In genomic region chr6:44256291-44257006, GRCh38 we compare ENCODE assay signal across 8 cellular contexts. TPM values are rescaled to one million over a fixed set of nuclear protein-coding genes. Genes with fewer than 3 reads are reported as not detected.
A peak's percentile ranks its signal among the peaks of the same experiment; 100 is the strongest.
DNase-seq lines count a peak whose midpoint lies in the region; ATAC-seq and TF ChIP-seq lines count a peak whose summit lies in the region.

No MANE protein-coding gene starts in this region.

- TF ChIP-seq POLR2A in HCT116 (IDR thresholded peaks at IDR 0.05; ENCODE audit: borderline replicate concordance, extremely low read depth, insufficient read depth, insufficient read length) = no peak

- no peaks in the 10 kb centered on the region for H3K9me2 ChIP-seq in HCT116 (ENCODE audit: insufficient read depth)

- H3K4me3 ChIP-seq in AG10803 (ENCODE audit: low read length) (peak overlapping the region; percentile 87), HCT116 (replicated peaks in 1 of 2; ENCODE audit: low read depth in 1 of 2, low read length in 2 of 2) (peak overlapping the region; percentile 59 to 92), right cardiac atrium (ENCODE audit: low read length) (peak overlapping the region; percentile 71), skeletal muscle tissue (ENCODE audit: low read length in 3 of 3) (peak overlapping the region; percentile 80 to 88 (median 83))

- DNase-seq in AG10803 (ENCODE audit: low read depth) (no peak), HCT116 (ENCODE audit: low read depth, low spot score) (no peak), right cardiac atrium (no peak), A172 (ENCODE audit: low spot score) (no peak)
- DNase-seq in activated T-helper 1 cell treated with anti-CD3 and anti-CD28 coated beads, Interleukin-12 subunit alpha, Interleukin-12 subunit beta, Interleukin-2, Interleukin-4 antibody, amounts not matched to agents 30 ng/mL and 10 ng/mL and 1 ng/mL, durations not matched to agents 14 hours and 24 hours and 36 hours (ENCODE audit: low spot score) = no peak

- H3K27ac Mint-ChIP-seq in activated T-helper 1 cell treated with anti-CD3 and anti-CD28 coated beads, Interleukin-12 subunit alpha, Interleukin-12 subunit beta, Interleukin-2, Interleukin-4 antibody, amounts not matched to agents 30 ng/mL and 10 ng/mL and 1 ng/mL, durations not matched to agents 14 hours and 24 hours and 36 hours = peak overlapping the region; percentile 76

- H3K9me3 Mint-ChIP-seq in activated T-helper 1 cell treated with anti-CD3 and anti-CD28 coated beads, Interleukin-12 subunit alpha, Interleukin-12 subunit beta, Interleukin-2, Interleukin-4 antibody, amounts not matched to agents 30 ng/mL and 10 ng/mL and 1 ng/mL, durations not matched to agents 14 hours and 24 hours and 36 hours = no peaks in the 10 kb centered on the region

- ATAC-seq in HCT116 (peak; percentile 9), right cardiac atrium (peak; percentile 1 to 6), GM21786 (IDR thresholded peaks at IDR 0.05; ENCODE audit: unreplicated experiment) (no peak), HG03571 (IDR thresholded peaks at IDR 0.05; ENCODE audit: unreplicated experiment) (no peak)

- POLR2A ChIA-PET in HCT116 (lab: Charles Lee) = interaction anchor here (0.6 to 3.4 kb wide), 8 partner anchors 8 to 84 kb away, joined by 3 to 74 read pairs (median 4); partner anchors contain the start of genes HSP90AB1 and SLC29A1

- TF ChIP-seq CTCF in AG10803 (conservative IDR thresholded peaks at IDR 0.05; ENCODE audit: low read length) = no peak
- TF ChIP-seq CTCF in HCT116 (IDR thresholded peaks at IDR 0.05 in 2 of 3, conservative IDR thresholded peaks at IDR 0.05 in 1 of 3; ENCODE audit: borderline replicate concordance in 1 of 3, insufficient read depth in 1 of 3, low read depth in 2 of 3, low read length in 2 of 3) = no peak

- WGBS in right cardiac atrium = 14% methylated on average over 25 of the region's 25 CpGs

- H2AFZ ChIP-seq in HCT116 (ENCODE audit: low read depth, low read length, poor library complexity, severe bottlenecking) = no peak overlapping the region

- peak overlapping the region; percentile 90 for H3K4me3 Mint-ChIP-seq in activated T-helper 1 cell treated with anti-CD3 and anti-CD28 coated beads, Interleukin-12 subunit alpha, Interleukin-12 subunit beta, Interleukin-2, Interleukin-4 antibody, amounts not matched to agents 30 ng/mL and 10 ng/mL and 1 ng/mL, durations not matched to agents 14 hours and 24 hours and 36 hours

- H3K4me2 ChIP-seq in HCT116 (ENCODE audit: low read length) = peak overlapping the region; percentile 99

- H3K27me3 ChIP-seq in HCT116 (ENCODE audit: insufficient read depth, low read length) (no peaks in the 10 kb centered on the region), right cardiac atrium (ENCODE audit: control insufficient read depth, insufficient read depth) (no peaks in the 10 kb centered on the region), skeletal muscle tissue (ENCODE audit: control insufficient read depth in 3 of 3, insufficient read depth in 3 of 3, low read length in 3 of 3) (no peaks in the 10 kb centered on the region)

- no peaks in the 10 kb centered on the region for H3K27me3 Mint-ChIP-seq in activated T-helper 1 cell treated with anti-CD3 and anti-CD28 coated beads, Interleukin-12 subunit alpha, Interleukin-12 subunit beta, Interleukin-2, Interleukin-4 antibody, amounts not matched to agents 30 ng/mL and 10 ng/mL and 1 ng/mL, durations not matched to agents 14 hours and 24 hours and 36 hours (ENCODE audit: insufficient read depth)

- H4K20me1 ChIP-seq in HCT116 (ENCODE audit: insufficient read depth) = peaks cover 29% of the 10 kb centered on the region; the same call in 1 of the 2 replicates

- H3K9me3 ChIP-seq in HCT116 (ENCODE audit: control insufficient read depth in 1 of 2, insufficient read depth in 1 of 2, low read depth in 1 of 2, low read length in 2 of 2) (no peaks in the 10 kb centered on the region), right cardiac atrium (ENCODE audit: control insufficient read depth, low read length) (no peaks in the 10 kb centered on the region), skeletal muscle tissue (ENCODE audit: control insufficient read depth in 3 of 3, low read length in 3 of 3) (no peaks in the 10 kb centered on the region)

- peak overlapping the region; percentile 95 for H3K27ac ChIP-seq in HCT116 (ENCODE audit: low read depth, low read length)
- H3K27ac ChIP-seq in right cardiac atrium (ENCODE audit: low read length) = peak overlapping the region; percentile 71
- H3K27ac ChIP-seq in skeletal muscle tissue (ENCODE audit: low read depth, low read length) = peak overlapping the region; percentile 87

- H3K4me1 ChIP-seq in HCT116 (ENCODE audit: control insufficient read depth in 1 of 2, insufficient read depth in 2 of 2, low read length in 2 of 2) (peaks cover 2 to 25% of the 10 kb centered on the region in 2 experiments; a peak in 3 of 4 replicates), right cardiac atrium (ENCODE audit: control insufficient read depth, insufficient read depth, low read length) (peaks cover 7% of the 10 kb centered on the region), skeletal muscle tissue (ENCODE audit: control insufficient read depth in 3 of 3, insufficient read depth in 3 of 3, low read length in 3 of 3) (peaks cover 24 to 37% (median 25%) of the 10 kb centered on the region in 3 donors)

- peaks cover 75% of the 10 kb centered on the region for H3K4me1 Mint-ChIP-seq in activated T-helper 1 cell treated with anti-CD3 and anti-CD28 coated beads, Interleukin-12 subunit alpha, Interleukin-12 subunit beta, Interleukin-2, Interleukin-4 antibody, amounts not matched to agents 30 ng/mL and 10 ng/mL and 1 ng/mL, durations not matched to agents 14 hours and 24 hours and 36 hours (ENCODE audit: low read depth)

- CTCF ChIA-PET in HCT116 (lab: Charles Lee) = interaction anchor here (0.6 to 2.0 kb wide), 13 partner anchors 10 to 160 kb away, joined by 3 to 16 read pairs (median 4); partner anchors contain the start of genes AARS2 and HSP90AB1

- H3K9ac ChIP-seq in HCT116 (ENCODE audit: low read length) = peak overlapping the region; percentile 93
- peak overlapping the region; percentile 69 to 92 (median 85) for H3K9ac ChIP-seq in skeletal muscle tissue (ENCODE audit: low read depth in 1 of 3, low read length in 3 of 3)

- peaks cover 62% of the 10 kb centered on the region for H3K36me3 Mint-ChIP-seq in activated T-helper 1 cell treated with anti-CD3 and anti-CD28 coated beads, Interleukin-12 subunit alpha, Interleukin-12 subunit beta, Interleukin-2, Interleukin-4 antibody, amounts not matched to agents 30 ng/mL and 10 ng/mL and 1 ng/mL, durations not matched to agents 14 hours and 24 hours and 36 hours (ENCODE audit: low read depth)

- intact Hi-C loops in HCT116 (cut with micrococcal nuclease) (loop anchor here (2.0 kb wide), 1 partner anchor 84 kb away; no protein-coding TSS in a partner anchor), right cardiac atrium (cut with DNase I) (no loop called here)
- intact Hi-C loops in activated T-helper 1 cell treated with anti-CD3 and anti-CD28 coated beads, Interleukin-12 subunit alpha, Interleukin-12 subunit beta, Interleukin-2, Interleukin-4 antibody, amounts not matched to agents 30 ng/mL and 10 ng/mL and 1 ng/mL, durations not matched to agents 14 hours and 24 hours and 36 hours (cut with micrococcal nuclease) = loop anchor here (1.0 kb wide), 3 partner anchors 9 to 84 kb away; partner anchors contain the start of genes HSP90AB1 and NFKBIE

- RAD21 ChIA-PET in HCT116 (lab: Charles Lee; ENCODE audit: low non-redundant PET in 1 of 2, low total read pairs in 2 of 2, uncharacterized antibody in 2 of 2, unreplicated experiment in 2 of 2) = interaction anchor here in 1 of 2 experiments (0.8 to 0.9 kb wide), 2 partner anchors 12 to 84 kb away, joined by 3 read pairs; no protein-coding TSS in a partner anchor

- peaks cover 30% of the 10 kb centered on the region for H3K79me2 ChIP-seq in HCT116 (ENCODE audit: insufficient read depth, low read length)

- BruUV-seq in HCT116 (replicated peaks; lab: Mats Ljungman, UMichigan) = no TSS peak

- TF ChIP-seq RAD21 in HCT116 (IDR thresholded peaks at IDR 0.05; ENCODE audit: low read depth) = no peak

- H3K36me3 ChIP-seq in HCT116 (ENCODE audit: control insufficient read depth in 1 of 2, insufficient read depth in 2 of 2, low read length in 2 of 2) (peaks cover 26 to 37% of the 10 kb centered on the region in 2 experiments; a peak in 3 of 4 replicates), skeletal muscle tissue (ENCODE audit: control insufficient read depth in 3 of 3, insufficient read depth in 3 of 3, low read length in 3 of 3) (peaks cover 42 to 49% (median 46%) of the 10 kb centered on the region in 3 donors)

RNA-seq across cellular contexts. Expression of gene SLC35B2, which starts 0.9 kb away (rescaled TPM):
- total RNA-seq in HCT116 (2021; ENCODE audit: unreplicated experiment) = 50.5 TPM
- 35.2 and 47.5 TPM in 2 replicates for polyA plus RNA-seq in HCT116 (2012)
- 29.2 and 30.1 TPM in 2 replicates for total RNA-seq in activated T-helper 1 cell treated with anti-CD3 and anti-CD28 coated beads, Interleukin-12 subunit alpha, Interleukin-12 subunit beta, Interleukin-2, Interleukin-4 antibody, amounts not matched to agents 30 ng/mL and 10 ng/mL and 1 ng/mL, durations not matched to agents 14 hours and 24 hours and 36 hours
- 10 to 100 TPM; 21.0 to 25.2 (median 23.0) TPM for total RNA-seq in right cardiac atrium
- polyA plus RNA-seq in right cardiac atrium = 15.8 TPM
- 26.1 TPM for total RNA-seq in skeletal muscle tissue
- total RNA-seq in A172 (2014; rRNA removed; shearing (Covaris generic)) = 112 and 137 TPM in 2 replicates

RNA-seq across cellular contexts. Expression of gene NFKBIE, which starts 8.9 kb away (rescaled TPM):
- 7.6 TPM for total RNA-seq in HCT116 (2021; ENCODE audit: unreplicated experiment)
- 6.2 and 8.2 TPM in 2 replicates for polyA plus RNA-seq in HCT116 (2012)
- 23.2 and 29.0 TPM in 2 replicates for total RNA-seq in activated T-helper 1 cell treated with anti-CD3 and anti-CD28 coated beads, Interleukin-12 subunit alpha, Interleukin-12 subunit beta, Interleukin-2, Interleukin-4 antibody, amounts not matched to agents 30 ng/mL and 10 ng/mL and 1 ng/mL, durations not matched to agents 14 hours and 24 hours and 36 hours
- total RNA-seq in right cardiac atrium = 1 to 10 TPM; 3.7 to 5.5 (median 4.3) TPM
- 2.6 TPM for polyA plus RNA-seq in right cardiac atrium
- total RNA-seq in skeletal muscle tissue = 6.3 TPM
- 22.4 and 33.4 TPM in 2 replicates for total RNA-seq in A172 (2014; rRNA removed; shearing (Covaris generic))

RNA-seq across cellular contexts. Expression of gene HSP90AB1, which starts 9.5 kb away (rescaled TPM):
- total RNA-seq in HCT116 (2021; ENCODE audit: unreplicated experiment) = 2,554 TPM
- polyA plus RNA-seq in HCT116 (2012) = 1,463 and 1,823 TPM in 2 replicates
- 2,065 and 2,095 TPM in 2 replicates for total RNA-seq in activated T-helper 1 cell treated with anti-CD3 and anti-CD28 coated beads, Interleukin-12 subunit alpha, Interleukin-12 subunit beta, Interleukin-2, Interleukin-4 antibody, amounts not matched to agents 30 ng/mL and 10 ng/mL and 1 ng/mL, durations not matched to agents 14 hours and 24 hours and 36 hours
- 100 to 1,000 TPM; 677 to 993 (median 871) TPM for total RNA-seq in right cardiac atrium
- polyA plus RNA-seq in right cardiac atrium = 586 TPM
- total RNA-seq in skeletal muscle tissue = 474 TPM
- 2,477 and 2,544 TPM in 2 replicates for total RNA-seq in A172 (2014; rRNA removed; shearing (Covaris generic))

RNA-seq across cellular contexts. Expression of gene TMEM151B, which starts 13.8 kb away (rescaled TPM):
- total RNA-seq in HCT116 (2021; ENCODE audit: unreplicated experiment) = not detected
- 0.34 and 0.35 TPM in 2 replicates for polyA plus RNA-seq in HCT116 (2012)
- 0.29 TPM in 1 of 2 replicates, not detected in the other for total RNA-seq in activated T-helper 1 cell treated with anti-CD3 and anti-CD28 coated beads, Interleukin-12 subunit alpha, Interleukin-12 subunit beta, Interleukin-2, Interleukin-4 antibody, amounts not matched to agents 30 ng/mL and 10 ng/mL and 1 ng/mL, durations not matched to agents 14 hours and 24 hours and 36 hours
- 1 to 10 TPM in 1 of 4 donors, under 1 TPM in 1, not detected in 2; 0.26 to 1.1 TPM for total RNA-seq in right cardiac atrium
- polyA plus RNA-seq in right cardiac atrium = 0.88 TPM
- not detected for total RNA-seq in skeletal muscle tissue
- 0.96 and 1.3 TPM in 2 replicates for total RNA-seq in A172 (2014; rRNA removed; shearing (Covaris generic))

RNA-seq across cellular contexts. Expression of gene SLC29A1, which starts 33.1 kb away (rescaled TPM):
- total RNA-seq in HCT116 (2021; ENCODE audit: unreplicated experiment) = 67.6 TPM
- polyA plus RNA-seq in HCT116 (2012) = 60.2 and 73.6 TPM in 2 replicates
- total RNA-seq in activated T-helper 1 cell treated with anti-CD3 and anti-CD28 coated beads, Interleukin-12 subunit alpha, Interleukin-12 subunit beta, Interleukin-2, Interleukin-4 antibody, amounts not matched to agents 30 ng/mL and 10 ng/mL and 1 ng/mL, durations not matched to agents 14 hours and 24 hours and 36 hours = 121 and 122 TPM in 2 replicates
- 100 to 1,000 TPM; 129 to 177 (median 144) TPM for total RNA-seq in right cardiac atrium
- 63.2 TPM for polyA plus RNA-seq in right cardiac atrium
- 14.6 TPM for total RNA-seq in skeletal muscle tissue
- 24.7 and 26.2 TPM in 2 replicates for total RNA-seq in A172 (2014; rRNA removed; shearing (Covaris generic))

Comparison
In these comparisons a context has a peak if more than half of its experiments do, and no peak if none do; other contexts are left out.
1. ATAC-seq: peak in HCT116 (single experiment) and right cardiac atrium (2 of 2); none in GM21786 (single experiment) and HG03571 (single experiment).
2. intact Hi-C loops: an anchor here in HCT116 (2.0 kb wide) and activated T-helper 1 cell treated with anti-CD3 and anti-CD28 coated beads, Interleukin-12 subunit alpha, Interleukin-12 subunit beta, Interleukin-2, Interleukin-4 antibody, amounts not matched to agents 30 ng/mL and 10 ng/mL and 1 ng/mL, durations not matched to agents 14 hours and 24 hours and 36 hours (1.0 kb wide); none called in right cardiac atrium.
3. Peak in every context shown above with its lines, with median percentiles within 50 percentile points of each other: H3K4me3 ChIP-seq and H3K27ac ChIP-seq.